In genomic region chrX:78650906-78651437, GRCh38 we compare ENCODE assay signal across 9 cellular contexts. TPM values are rescaled to one million over a fixed set of nuclear protein-coding genes. Genes with fewer than 3 reads are reported as not detected.
DNase-seq lines count a peak whose midpoint lies in the region; ATAC-seq and TF ChIP-seq lines count a peak whose summit lies in the region.
"Had no signal": no experiment of that assay in that cellular context is flagged by ENCODE, and none has a peak within 500 bp of the region (broad histone marks: within the 10 kb centered on the region; RNA-seq: fewer than 3 reads in every experiment).

No MANE protein-coding gene starts in this region.

- no peak overlapping the region for H2BK15ac ChIP-seq in H9 (ENCODE audit: low read depth, low read length)

- H4K91ac ChIP-seq in H9 (ENCODE audit: insufficient read length, low read depth, low read length), result no peak overlapping the region

- no peaks in the 10 kb centered on the region for H3K79me1 ChIP-seq in H9 (ENCODE audit: insufficient read depth, low read depth, low read length, poor library complexity, severe bottlenecking)

- no peak overlapping the region for H3K56ac ChIP-seq in H9 (ENCODE audit: insufficient read length, low read depth, low read length)

- H3K14ac ChIP-seq in H9 (ENCODE audit: insufficient read depth, low read length), result no peak overlapping the region

- H3K4me2 ChIP-seq in OCI-LY3 (ENCODE audit: low read length), result peak overlapping the region; percentile 48
- no peak overlapping the region for H3K4me2 ChIP-seq in H9 (ENCODE audit: insufficient read depth, insufficient read length, low read length)

- peak overlapping the region; percentile 14; the same call in 1 of the 2 replicates for H3K4me3 ChIP-seq in OCI-LY3 (ENCODE audit: low read length)
- no peak overlapping the region for H3K4me3 ChIP-seq in upper lobe of left lung

- no peaks in the 10 kb centered on the region; the same call in 1 of the 2 replicates for H3K27me3 Mint-ChIP-seq in H9 (ENCODE audit: low read depth)

- no peak overlapping the region for H2BK12ac ChIP-seq in H9 (ENCODE audit: insufficient read length, low read depth, low read length)

- H2AFZ ChIP-seq in OCI-LY3 (ENCODE audit: low read depth, low read length) (no peak overlapping the region), H9 (ENCODE audit: low read length) (no peak overlapping the region)

- no peak overlapping the region for H3K23ac ChIP-seq in H9 (ENCODE audit: insufficient read length, low read depth, low read length)

- no peak for TF ChIP-seq POLR2A in upper lobe of left lung (IDR thresholded peaks at IDR 0.05)

- H3K4me1 Mint-ChIP-seq in H9, result peaks cover 3 to 5% of the 10 kb centered on the region in 2 experiments

- no peak overlapping the region for H3K4ac ChIP-seq in H9 (ENCODE audit: low read depth, low read length)

- no peak overlapping the region for H3K27ac Mint-ChIP-seq in H9

- no peaks in the 10 kb centered on the region for H3K79me2 ChIP-seq in OCI-LY3 (ENCODE audit: low read length)
- no peaks in the 10 kb centered on the region for H3K79me2 ChIP-seq in H9 (ENCODE audit: insufficient read depth, low read length)

- peaks cover 0 to 2% (median 0%) of the 10 kb centered on the region in 3 experiments; a peak in 1 of 7 replicates for H3K36me3 Mint-ChIP-seq in H9 (ENCODE audit: insufficient read depth in 1 of 3, low read depth in 3 of 3)

- no CpG with 5 or more reads among the region's 5 CpGs for WGBS in H9 (ENCODE audit: extremely low coverage, insufficient read length, low lambda C conversion rate)
- 38 to 60% methylated on average over 5 of the region's 5 CpGs for WGBS in upper lobe of left lung, 2 donors

- ATAC-seq in GM18868 (IDR thresholded peaks at IDR 0.05; ENCODE audit: unreplicated experiment) (peak; percentile 83), HG02840 (IDR thresholded peaks at IDR 0.05; ENCODE audit: low FRiP score, unreplicated experiment) (peak; percentile 81), upper lobe of left lung (ENCODE audit: low FRiP score in 2 of 2) (no peak)

- no peak overlapping the region for H4K8ac ChIP-seq in H9 (replicated peaks; ENCODE audit: insufficient read length, low read depth, low read length)

- H3K4me1 ChIP-seq in OCI-LY3 (ENCODE audit: low read length) (peaks cover 18% of the 10 kb centered on the region), H9 (ENCODE audit: insufficient read depth, low read length) (no peaks in the 10 kb centered on the region), upper lobe of left lung (no peaks in the 10 kb centered on the region)

- H3K27me3 ChIP-seq in OCI-LY3 (ENCODE audit: low read depth, low read length) (no peaks in the 10 kb centered on the region), H9 (ENCODE audit: insufficient read depth, low read length) (no peaks in the 10 kb centered on the region), upper lobe of left lung (no peaks in the 10 kb centered on the region)

- H3K23me2 ChIP-seq in H9 (ENCODE audit: insufficient read length, low read depth, low read length, poor library complexity, severe bottlenecking), result no peaks in the 10 kb centered on the region

- no peak overlapping the region for H3T11ph ChIP-seq in H9 (ENCODE audit: low read length)

- peaks cover 42 to 43% of the 10 kb centered on the region in 2 experiments for H3K9me3 Mint-ChIP-seq in H9

- H2BK20ac ChIP-seq in H9 (ENCODE audit: low read depth, low read length, poor library complexity, severe bottlenecking), result no peak overlapping the region

- H3K18ac ChIP-seq in H9 (ENCODE audit: insufficient read length, low read depth, low read length), result no peak overlapping the region

- H3K9ac ChIP-seq in OCI-LY3 (ENCODE audit: low read length), result no peak overlapping the region
- H3K9ac ChIP-seq in H9 (ENCODE audit: extremely low read depth, insufficient read length, low read length), result no peak overlapping the region

- H2BK120ac ChIP-seq in H9 (ENCODE audit: low read depth, low read length, poor library complexity, severe bottlenecking), result no peak overlapping the region

- DNase-seq in iris pigment epithelial cell (ENCODE audit: low read depth), result peak; percentile 83
- DNase-seq in H9, result no peak
- DNase-seq in NCI-H1092 (lab: John Stamatoyannopoulos, UW), result no peak
- no peak for DNase-seq in activated CD4-positive, CD25-positive, alpha-beta regulatory T cell (lab: John Stamatoyannopoulos, UW)
- DNase-seq in upper lobe of left lung, result no peak

- TF ChIP-seq EP300 in upper lobe of left lung (IDR thresholded peaks at IDR 0.05), result no peak

- H3K36me3 ChIP-seq in OCI-LY3 (replicated peaks; ENCODE audit: low read depth, low read length), result no peaks in the 10 kb centered on the region
- H3K36me3 ChIP-seq in upper lobe of left lung, result no peaks in the 10 kb centered on the region

- H3K27ac ChIP-seq in OCI-LY3 (ENCODE audit: low read length) (no peak overlapping the region), H9 (ENCODE audit: insufficient read length, low read depth, low read length) (no peak overlapping the region), upper lobe of left lung (no peak overlapping the region)
- H3K27ac ChIP-seq: VCaP had no signal

- H3K9me3 ChIP-seq in OCI-LY3 (ENCODE audit: insufficient read depth, low read length), result no peaks in the 10 kb centered on the region
- peaks cover 14% of the 10 kb centered on the region for H3K9me3 ChIP-seq in H9 (ENCODE audit: control insufficient read depth, low read depth, low read length)
- no peaks in the 10 kb centered on the region for H3K9me3 ChIP-seq in upper lobe of left lung

- H4K20me1 ChIP-seq in OCI-LY3 (ENCODE audit: insufficient read depth, low read length) (no peaks in the 10 kb centered on the region), H9 (ENCODE audit: control insufficient read depth, insufficient read depth, insufficient read length) (no peaks in the 10 kb centered on the region)

- TF ChIP-seq CTCF in OCI-LY3 (IDR thresholded peaks at IDR 0.05; ENCODE audit: low read depth, low read length) (no peak), H9 (conservative IDR thresholded peaks at IDR 0.05) (no peak), upper lobe of left lung (IDR thresholded peaks at IDR 0.05) (no peak)

- H3K4me3 Mint-ChIP-seq in H9, result no peak overlapping the region

- H4K5ac ChIP-seq in H9 (ENCODE audit: insufficient read length, low read depth, low read length), result no peak overlapping the region

- H2AK5ac ChIP-seq in H9 (ENCODE audit: insufficient read length, low read length), result no peak overlapping the region

- H2BK5ac ChIP-seq in H9 (ENCODE audit: insufficient read length, low read length), result no peak overlapping the region

RNA-seq across cellular contexts. Expression of gene RTL3, which starts 8.2 kb away (rescaled TPM):
- not detected in 2 replicates for total RNA-seq in H9 (2021)
- total RNA-seq in upper lobe of left lung, result under 1 TPM in 2 of 6 donors, not detected in 4; 0.10 to 0.31 TPM

Comparison
In these comparisons a context has a peak if more than half of its experiments do, and no peak if none do; other contexts are left out.
1. ATAC-seq: peak in GM18868 (single experiment) and HG02840 (single experiment); none in upper lobe of left lung (0 of 2).